1 cellular context compared by ENCODE assay signal in the genomic region with DNA sequence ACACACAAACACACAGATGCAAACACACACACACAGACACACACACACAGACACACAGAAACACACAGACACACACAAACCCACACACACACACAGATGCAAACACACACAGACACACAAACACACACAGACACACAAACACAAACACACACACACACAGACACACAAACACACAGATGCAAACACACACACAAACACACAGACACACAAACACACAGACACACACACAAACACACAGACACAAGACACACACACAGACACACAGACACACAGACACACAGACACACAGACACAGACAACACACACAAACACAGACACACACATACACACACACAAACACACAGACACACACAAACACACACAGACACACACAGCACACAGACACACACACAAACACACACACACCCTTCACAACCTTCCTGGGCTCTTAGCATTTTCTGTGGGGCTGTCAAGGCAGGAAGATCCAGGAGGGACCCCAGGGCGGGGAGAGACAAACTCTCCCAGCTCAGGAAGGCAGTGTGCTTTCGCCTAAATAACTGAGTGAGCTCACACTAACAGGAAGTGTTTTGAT.
TF ChIP-seq lines count a peak whose summit lies in the region.

No MANE protein-coding gene starts in this region.

TF ChIP-seq in GM12878, 131 proteins besides CTCF, POLR2A, EP300 and RAD21:
- TF ChIP-seq, protein P1, sequence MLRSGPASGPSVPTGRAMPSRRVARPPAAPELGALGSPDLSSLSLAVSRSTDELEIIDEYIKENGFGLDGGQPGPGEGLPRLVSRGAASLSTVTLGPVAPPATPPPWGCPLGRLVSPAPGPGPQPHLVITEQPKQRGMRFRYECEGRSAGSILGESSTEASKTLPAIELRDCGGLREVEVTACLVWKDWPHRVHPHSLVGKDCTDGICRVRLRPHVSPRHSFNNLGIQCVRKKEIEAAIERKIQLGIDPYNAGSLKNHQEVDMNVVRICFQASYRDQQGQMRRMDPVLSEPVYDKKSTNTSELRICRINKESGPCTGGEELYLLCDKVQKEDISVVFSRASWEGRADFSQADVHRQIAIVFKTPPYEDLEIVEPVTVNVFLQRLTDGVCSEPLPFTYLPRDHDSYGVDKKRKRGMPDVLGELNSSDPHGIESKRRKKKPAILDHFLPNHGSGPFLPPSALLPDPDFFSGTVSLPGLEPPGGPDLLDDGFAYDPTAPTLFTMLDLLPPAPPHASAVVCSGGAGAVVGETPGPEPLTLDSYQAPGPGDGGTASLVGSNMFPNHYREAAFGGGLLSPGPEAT (IDR thresholded peaks at IDR 0.05; ENCODE audit: low read depth): 0 out of 2 replicates have a peak, but pooled peaks have one; percentile 16
- TF ChIP-seq NBN (IDR thresholded peaks at IDR 0.05): peak; percentile 86
- TF ChIP-seq ESRRA (IDR thresholded peaks at IDR 0.05; ENCODE audit: low read length): no peak
- peak; percentile 95; the same call in 1 of the 2 replicates for TF ChIP-seq HDGF (IDR thresholded peaks at IDR 0.05)
